11 cellular contexts compared by ENCODE assay signal in the genomic region with DNA sequence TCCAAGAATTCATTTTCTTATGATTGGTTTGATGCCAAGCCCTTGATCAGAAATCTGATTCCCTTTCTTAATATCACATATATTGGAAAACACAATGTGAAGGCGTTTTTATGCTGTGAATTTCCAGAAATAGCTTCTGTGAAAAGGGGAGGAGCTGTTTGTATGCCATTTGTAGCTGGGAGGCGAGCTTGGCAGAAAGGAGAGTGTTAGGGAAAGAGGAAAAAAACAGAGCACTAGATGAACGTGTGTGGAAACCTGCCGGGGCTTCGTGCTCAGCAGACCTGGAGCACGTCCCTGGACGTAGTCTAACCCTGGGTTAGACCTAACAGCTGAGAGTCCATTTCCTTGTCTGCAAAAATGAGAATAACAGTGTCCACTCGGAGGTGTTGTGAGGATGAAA.
"Had no signal": no experiment of that assay in that cellular context is flagged by ENCODE, and none has a peak within 500 bp of the region (broad histone marks: within the 10 kb centered on the region; RNA-seq: fewer than 3 reads in every experiment).

No MANE protein-coding gene starts in this region.

- FAIRE-seq: keratinocyte, TTC549 had no signal

- DNase-seq: activated B cell treated with CpG ODN at 0.5 μM for 24 hours; activated CD4-positive, alpha-beta T cell treated with anti-CD3 and anti-CD28 coated beads, Interleukin-2, amount 10 ng/mL, durations not matched to agents 24 days and 14 days; activated naive CD4-positive, alpha-beta T cell treated with anti-CD3 and anti-CD28 coated beads for 36 hours; foreskin melanocyte; SK-N-SH; stimulated activated naive CD4-positive, alpha-beta T cell; testis had no signal

- ATAC-seq: activated T-helper 17 cell treated with anti-CD3 and anti-CD28 coated beads, Interleukin-2, amount 50 U/mL, for 72 hours; sciatic nerve had no signal
